8 cellular contexts compared by ENCODE assay signal in the genomic region with DNA sequence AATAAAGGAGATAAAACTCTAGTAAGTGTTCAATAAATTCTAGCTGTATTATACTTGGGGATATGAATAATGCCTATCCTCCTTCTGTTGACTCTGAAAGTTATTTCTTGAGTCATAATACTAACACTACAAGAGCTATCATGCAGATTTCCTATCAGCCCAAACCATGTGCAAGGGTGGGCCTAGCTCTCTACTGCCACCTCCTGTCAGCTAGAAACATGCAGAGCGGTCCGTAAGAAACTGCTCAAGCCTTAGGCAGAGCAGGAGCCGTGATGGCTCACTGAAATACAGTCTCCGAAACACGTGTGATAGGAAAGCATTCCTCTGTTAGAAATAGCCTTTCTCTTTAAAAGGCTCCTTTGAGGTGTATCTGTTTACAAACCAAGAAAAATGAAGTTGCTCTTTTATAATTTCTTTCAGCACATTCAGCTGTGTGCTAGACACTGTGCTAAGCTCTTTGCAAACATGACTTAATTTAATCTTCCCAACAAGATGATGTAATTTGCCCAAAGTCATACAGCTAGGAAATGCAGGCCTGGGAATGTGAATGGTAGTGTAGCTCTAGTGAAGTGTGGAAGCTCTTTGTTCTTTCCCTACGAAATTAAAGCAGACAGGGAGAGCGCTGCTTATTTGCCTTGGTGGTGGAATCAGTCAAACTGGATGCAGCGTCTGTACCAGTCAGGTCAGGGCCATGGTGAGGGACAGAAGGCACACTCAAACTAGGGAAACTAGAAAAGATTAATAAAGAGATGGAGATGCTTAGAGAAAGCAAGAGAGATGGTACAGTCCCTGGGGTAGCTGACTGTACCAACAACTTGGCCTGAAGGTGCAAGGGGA. TPM values are rescaled to one million over a fixed set of nuclear protein-coding genes. Genes with fewer than 3 reads are reported as not detected.
DNase-seq lines count a peak whose midpoint lies in the region; ATAC-seq, FAIRE-seq and TF ChIP-seq lines count a peak whose summit lies in the region.

No MANE protein-coding gene starts in this region.

- intact Hi-C loops in mammary epithelial cell (cut with micrococcal nuclease) (loop anchor here (1.0 to 5.0 kb wide), 6 partner anchors 84 to 513 kb away; no protein-coding TSS in a partner anchor), kidney (cut with DNase I) (no loop called here)

- H3K79me2 ChIP-seq in mammary epithelial cell (ENCODE audit: insufficient read depth, low read length): peaks cover 12% of the 10 kb centered on the region

- in situ Hi-C loops in mammary epithelial cell (cut with MboI; ENCODE audit: low sequenced_read_pairs in 2 of 2): no loop called here

- BruUV-seq in mammary epithelial cell (replicated peaks; lab: Mats Ljungman, UMichigan): no TSS peak

- FAIRE-seq in kidney (lab: Jason Lieb, UNC): peak; percentile 32

- no peaks in the 10 kb centered on the region for H3K9me3 ChIP-seq in mammary epithelial cell (replicated peaks; ENCODE audit: insufficient read depth, low read length)
- no peaks in the 10 kb centered on the region for H3K9me3 ChIP-seq in kidney (ENCODE audit: control insufficient read depth in 1 of 2, low read length in 2 of 2)

- ATAC-seq in HG02870 (IDR thresholded peaks at IDR 0.05; ENCODE audit: unreplicated experiment): peak; percentile 83

- H3K4me2 ChIP-seq in mammary epithelial cell (ENCODE audit: insufficient read depth, low read depth, low read length): no peak overlapping the region

- H3K36me3 ChIP-seq in mammary epithelial cell (ENCODE audit: insufficient read depth, low read length) (no peaks in the 10 kb centered on the region), kidney (ENCODE audit: control insufficient read depth in 1 of 2, insufficient read depth in 2 of 2, low read length in 2 of 2) (no peaks in the 10 kb centered on the region)

- CTCF ChIA-PET in mammary epithelial cell (lab: Charles Lee; ENCODE audit: low non-redundant PET): interaction anchor here (0.6 to 1.6 kb wide), 7 partner anchors 10 to 514 kb away, joined by 3 to 10 read pairs (median 6); no protein-coding TSS in a partner anchor

- H3K4me3 ChIP-seq in mammary epithelial cell (replicated peaks in 1 of 3; ENCODE audit: insufficient read depth in 1 of 3, low read depth in 2 of 3, low read length in 3 of 3): no peak overlapping the region
- H3K4me3 ChIP-seq in kidney (ENCODE audit: low read length in 2 of 2): no peak overlapping the region

- dilution Hi-C loops in mammary epithelial cell (cut with HindIII; ENCODE audit: low sequenced_read_pairs): no loop called here

- 45% methylated on average over 7 of the region's 8 CpGs for WGBS in mammary epithelial cell (ENCODE audit: low coverage, missing lambda C conversion rate)

- H3K9ac ChIP-seq in mammary epithelial cell (ENCODE audit: insufficient read depth, low read length) (no peak overlapping the region), kidney (ENCODE audit: low read length in 2 of 2) (no peak overlapping the region)

- no peaks in the 10 kb centered on the region for H4K20me1 ChIP-seq in mammary epithelial cell (ENCODE audit: insufficient read depth, low read length)

- H3K4me1 ChIP-seq in mammary epithelial cell (ENCODE audit: insufficient read depth, low read length) (peaks cover 13% of the 10 kb centered on the region), kidney (ENCODE audit: control insufficient read depth in 1 of 2, insufficient read depth in 1 of 2, low read depth in 1 of 2, low read length in 2 of 2) (peaks cover 0 to 2% of the 10 kb centered on the region in 2 donors)

- peak overlapping the region; percentile 26 for H2AFZ ChIP-seq in mammary epithelial cell (ENCODE audit: low read depth, low read length)

- TF ChIP-seq CTCF in VCaP (conservative IDR thresholded peaks at IDR 0.05): peak; percentile 100
- peak; percentile 99 to 100 for TF ChIP-seq CTCF in mammary epithelial cell (conservative IDR thresholded peaks at IDR 0.05 in 1 of 2, IDR thresholded peaks at IDR 0.05 in 1 of 2; ENCODE audit: extremely low read depth in 1 of 2, insufficient read depth in 1 of 2, low read depth in 1 of 2, low read length in 2 of 2)
- peak; percentile 89 for TF ChIP-seq CTCF in kidney (IDR thresholded peaks at IDR 0.05; ENCODE audit: borderline replicate concordance, extremely low read depth, insufficient read depth)

- DNase-seq in NCI-H2196 (lab: John Stamatoyannopoulos, UW; ENCODE audit: unreplicated experiment) (peak; percentile 39), NCI-H2196 treated with DMSO at 0.1 percent for 48 hours (lab: John Stamatoyannopoulos, UW; ENCODE audit: unreplicated experiment) (no peak), NCI-H2029 (lab: John Stamatoyannopoulos, UW) (peak; percentile 29), mammary epithelial cell (peak; percentile 81), kidney (no peak)
- peak; percentile 53 for DNase-seq in stimulated activated CD4-positive, alpha-beta T cell treated with anti-CD3 and anti-CD28 coated beads, Interleukin-2, amount 100 ng/mL, for 4 hours (ENCODE audit: low read depth)

- H3K27me3 ChIP-seq in mammary epithelial cell (ENCODE audit: insufficient read depth, low read length): no peaks in the 10 kb centered on the region

- H3K27ac ChIP-seq in VCaP (peak overlapping the region; percentile 50), mammary epithelial cell (ENCODE audit: insufficient read depth, low read depth, low read length) (no peak overlapping the region), kidney (ENCODE audit: low read depth in 2 of 2, low read length in 2 of 2) (no peak overlapping the region)

RNA-seq across cellular contexts. Expression of gene MTHFS, which starts 43.1 kb away (rescaled TPM):
- total RNA-seq in mammary epithelial cell (10 to 100 TPM; 21.7 to 32.8 TPM), kidney (44.1 TPM)
- polyA plus RNA-seq in mammary epithelial cell (39.0 TPM), kidney (ENCODE audit: insufficient read depth, low read depth, low replicate concordance) (115 TPM)
- polyA minus RNA-seq in mammary epithelial cell: 2.7 TPM

Comparison
In these comparisons a context has a peak if more than half of its experiments do, and no peak if none do; other contexts are left out.
1. DNase-seq: peak in NCI-H2196 (single experiment), NCI-H2029 (single experiment), mammary epithelial cell (single experiment) and stimulated activated CD4-positive, alpha-beta T cell treated with anti-CD3 and anti-CD28 coated beads, Interleukin-2, amount 100 ng/mL, for 4 hours (single experiment); none in NCI-H2196 treated with DMSO at 0.1 percent for 48 hours (single experiment) and kidney (single experiment).
2. Peak in every context shown above with its lines, with median percentiles within 50 percentile points of each other: CTCF ChIP-seq.